Comparison of ENCODE assay signal across 8 cellular contexts in the genomic region with DNA sequence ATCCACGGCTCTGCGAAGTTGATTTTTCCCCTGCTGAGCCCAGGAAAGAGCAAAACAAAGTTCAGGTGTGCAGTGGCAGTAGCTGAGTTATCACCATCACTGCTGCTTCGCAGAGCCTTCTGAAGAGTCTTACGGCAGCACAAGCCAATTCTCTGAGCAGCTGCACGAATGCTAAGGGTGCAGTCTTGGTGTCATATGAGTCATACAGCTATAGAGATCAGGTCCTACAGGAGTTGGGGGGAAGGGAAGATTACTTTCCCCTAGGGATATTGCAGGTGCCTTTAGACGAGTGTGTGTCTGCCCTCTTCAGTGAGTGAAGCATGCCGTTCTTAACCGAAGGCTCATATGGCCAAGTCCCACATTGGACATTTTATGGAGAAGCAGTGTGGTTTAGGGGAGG.
A peak's percentile ranks its signal among the peaks of the same experiment; 100 is the strongest.
DNase-seq lines count a peak whose midpoint lies in the region; ATAC-seq and TF ChIP-seq lines count a peak whose summit lies in the region.

No MANE protein-coding gene starts in this region.

- H3K27ac Mint-ChIP-seq in memory B cell, result no peak overlapping the region

- no peak overlapping the region for H3K4me3 Mint-ChIP-seq in memory B cell

- no peak overlapping the region for H3K4me3 ChIP-seq in Peyer's patch

- no peak for TF ChIP-seq CTCF in Peyer's patch (IDR thresholded peaks at IDR 0.05)

- H3K4me1 Mint-ChIP-seq in memory B cell, result peaks cover 39% of the 10 kb centered on the region

- H3K36me3 ChIP-seq in Peyer's patch, result peaks cover 0 to 13% (median 0%) of the 10 kb centered on the region in 3 donors

- no peaks in the 10 kb centered on the region for H3K27me3 ChIP-seq in Peyer's patch

- H3K4me1 ChIP-seq in Peyer's patch, result peaks cover 0 to 38% (median 27%) of the 10 kb centered on the region in 4 donors

- H3K9me3 ChIP-seq in Peyer's patch, result no peaks in the 10 kb centered on the region

- no peaks in the 10 kb centered on the region for H3K27me3 Mint-ChIP-seq in memory B cell

- H3K27ac ChIP-seq in Peyer's patch, result peak overlapping the region in 1 of 4 donors; percentile 40

- ATAC-seq in GM18858 (IDR thresholded peaks at IDR 0.05; ENCODE audit: unreplicated experiment), result peak; percentile 46
- peak; percentile 44 for ATAC-seq in GM21528 (IDR thresholded peaks at IDR 0.05; ENCODE audit: low FRiP score, unreplicated experiment)
- peak; percentile 52 for ATAC-seq in HG03520 (IDR thresholded peaks at IDR 0.05; ENCODE audit: unreplicated experiment)
- peak; percentile 43 for ATAC-seq in memory B cell (ENCODE audit: low read depth)

- DNase-seq in memory B cell (ENCODE audit: low spot score in 2 of 2) (no peak), NCI-H446 treated with DMSO at 0.1 percent for 48 hours (lab: John Stamatoyannopoulos, UW) (no peak), COR-L47 (lab: John Stamatoyannopoulos, UW) (no peak), Peyer's patch (no peak), NCI-H2196 (lab: John Stamatoyannopoulos, UW; ENCODE audit: unreplicated experiment) (no peak)

- H3K9me3 Mint-ChIP-seq in memory B cell, result no peaks in the 10 kb centered on the region

- peaks cover 11% of the 10 kb centered on the region for H3K36me3 Mint-ChIP-seq in memory B cell

- no peak for TF ChIP-seq POLR2A in Peyer's patch (IDR thresholded peaks at IDR 0.05)
